In genomic region chr10:44325878-44326277, GRCh38 we compare ENCODE assay signal across 26 cellular contexts. TPM values are rescaled to one million over a fixed set of nuclear protein-coding genes. Genes with fewer than 3 reads are reported as not detected.
"Had no signal": no experiment of that assay in that cellular context is flagged by ENCODE, and none has a peak within 500 bp of the region (broad histone marks: within the 10 kb centered on the region; RNA-seq: fewer than 3 reads in every experiment).

No MANE protein-coding gene starts in this region.

- H3K27me3 ChIP-seq: ascending aorta, brain microvascular endothelial cell, SJSA1 had no signal

- H3K4me1 Mint-ChIP-seq: activated naive CD8-positive, alpha-beta T cell treated with anti-CD3 and anti-CD28 coated beads, Interleukin-2, amount 50 U/mL, for 24 hours had no signal

- ATAC-seq: activated CD4-positive, CD25-positive, alpha-beta regulatory T cell treated with anti-CD3 and anti-CD28 coated beads, Interleukin-2, amount 50 U/mL, for 24 hours; activated CD8-positive, alpha-beta T cell treated with anti-CD3 and anti-CD28 coated beads, Interleukin-2, amount 10 ng/mL, durations not matched to agents 7 days and 5 days; activated naive CD4-positive, alpha-beta T cell treated with anti-CD3 and anti-CD28 coated beads, Interleukin-2, amount 50 U/mL, for 72 hours; activated naive CD8-positive, alpha-beta T cell treated with anti-CD3 and anti-CD28 coated beads, Interleukin-2, amount 50 U/mL, for 24 hours; PC-3 had no signal

- H3K4me3 ChIP-seq: ascending aorta, SJSA1 had no signal

- H3K36me3 Mint-ChIP-seq: activated naive CD4-positive, alpha-beta T cell treated with anti-CD3 and anti-CD28 coated beads, Interleukin-2, amount 50 U/mL, for 72 hours had no signal

- H3K27ac Mint-ChIP-seq: activated CD8-positive, alpha-beta T cell treated with anti-CD3 and anti-CD28 coated beads, Interleukin-2, amount 10 ng/mL, durations not matched to agents 7 days and 5 days; activated naive CD4-positive, alpha-beta T cell treated with anti-CD3 and anti-CD28 coated beads, Interleukin-2, amount 50 U/mL, for 72 hours; activated naive CD8-positive, alpha-beta T cell treated with anti-CD3 and anti-CD28 coated beads, Interleukin-2, amount 50 U/mL, for 24 hours; activated T-cell treated with anti-CD3 and anti-CD28 coated beads, Interleukin-2, amount 50 U/mL, for 24 hours; activated T-helper 1 cell treated with anti-CD3 and anti-CD28 coated beads, Interleukin-12 subunit alpha, Interleukin-12 subunit beta, Interleukin-2, Interleukin-4 antibody, amounts not matched to agents 30 ng/mL and 10 ng/mL and 1 ng/mL, durations not matched to agents 14 hours and 24 hours and 36 hours; T-helper 1 cell treated with Interleukin-12 subunit alpha and Interleukin-12 subunit beta and Interleukin-4 antibody, amounts not matched to agents 30 μg/mL and 1 μg/mL, for 36 hours had no signal

- H3K36me3 ChIP-seq: ascending aorta, brain microvascular endothelial cell, SJSA1 had no signal

- H3K4me3 Mint-ChIP-seq: activated CD8-positive, alpha-beta T cell treated with anti-CD3 and anti-CD28 coated beads, Interleukin-2, amount 10 ng/mL, durations not matched to agents 7 days and 5 days; activated naive CD8-positive, alpha-beta T cell treated with anti-CD3 and anti-CD28 coated beads, Interleukin-2, amount 50 U/mL, for 24 hours; activated T-cell treated with anti-CD3 and anti-CD28 coated beads, Interleukin-2, amount 50 U/mL, for 24 hours; activated T-helper 1 cell treated with anti-CD3 and anti-CD28 coated beads, Interleukin-12 subunit alpha, Interleukin-12 subunit beta, Interleukin-2, Interleukin-4 antibody, amounts not matched to agents 30 ng/mL and 10 ng/mL and 1 ng/mL, durations not matched to agents 14 hours and 24 hours and 36 hours; T-helper 1 cell treated with Interleukin-12 subunit alpha and Interleukin-12 subunit beta and Interleukin-4 antibody, amounts not matched to agents 30 μg/mL and 1 μg/mL, for 36 hours had no signal

- DNase-seq: activated CD4-positive, alpha-beta T cell treated with anti-CD3 and anti-CD28 coated beads for 4 hours; activated CD8-positive, alpha-beta T cell treated with anti-CD3 and anti-CD28 coated beads, Interleukin-2, amount 10 ng/mL, durations not matched to agents 7 days and 5 days; activated effector memory CD4-positive, alpha-beta T cell treated with Interleukin-2 at 50 U/mL for 16 hours; activated naive CD4-positive, alpha-beta T cell; activated naive CD8-positive, alpha-beta T cell treated with anti-CD3 and anti-CD28 coated beads, Interleukin-2, amount 50 U/mL, for 24 hours; activated T-cell treated with anti-CD3 and anti-CD28 coated beads, Interleukin-2, amount 50 U/mL, for 24 hours; amniotic stem cell; brain microvascular endothelial cell; caudate nucleus; IMR-90; KG1; NCI-H1092; NCI-H1417; NCI-H1694; NCI-H2107; NCI-H510A treated with DMSO at 0.1 percent for 48 hours; NCI-H69; SHP77 had no signal

- H3K9me3 Mint-ChIP-seq: activated naive CD4-positive, alpha-beta T cell treated with anti-CD3 and anti-CD28 coated beads, Interleukin-2, amount 50 U/mL, for 72 hours; activated naive CD8-positive, alpha-beta T cell treated with anti-CD3 and anti-CD28 coated beads, Interleukin-2, amount 50 U/mL, for 24 hours; activated T-cell treated with anti-CD3 and anti-CD28 coated beads, Interleukin-2, amount 50 U/mL, for 24 hours; activated T-helper 1 cell treated with anti-CD3 and anti-CD28 coated beads, Interleukin-12 subunit alpha, Interleukin-12 subunit beta, Interleukin-2, Interleukin-4 antibody, amounts not matched to agents 30 ng/mL and 10 ng/mL and 1 ng/mL, durations not matched to agents 14 hours and 24 hours and 36 hours; T-helper 1 cell treated with Interleukin-12 subunit alpha and Interleukin-12 subunit beta and Interleukin-4 antibody, amounts not matched to agents 30 μg/mL and 1 μg/mL, for 36 hours had no signal

- H3K4me1 ChIP-seq: ascending aorta, SJSA1 had no signal

- H3K9me3 ChIP-seq: ascending aorta, SJSA1 had no signal

- H3K27ac ChIP-seq: ascending aorta, brain microvascular endothelial cell, SJSA1 had no signal

RNA-seq across cellular contexts. Expression of gene CXCL12, which starts 59.0 kb away (rescaled TPM):
- total RNA-seq: activated CD8-positive, alpha-beta T cell treated with anti-CD3 and anti-CD28 coated beads, Interleukin-2, amount 10 ng/mL, durations not matched to agents 7 days and 5 days; activated T-helper 1 cell treated with anti-CD3 and anti-CD28 coated beads, Interleukin-12 subunit alpha, Interleukin-12 subunit beta, Interleukin-2, Interleukin-4 antibody, amounts not matched to agents 30 ng/mL and 10 ng/mL and 1 ng/mL, durations not matched to agents 14 hours and 24 hours and 36 hours; MCF 10A; SJSA1 had no signal
